In genomic region chr1:88973520-88974137, GRCh38 we compare ENCODE assay signal across 8 cellular contexts. TPM values are rescaled to one million over a fixed set of nuclear protein-coding genes. Genes with fewer than 3 reads are reported as not detected.
DNase-seq lines count a peak whose midpoint lies in the region; ATAC-seq and TF ChIP-seq lines count a peak whose summit lies in the region.

No MANE protein-coding gene starts in this region.

- H3K36me3 ChIP-seq in BE2C, result no peaks in the 10 kb centered on the region
- peaks cover 4% of the 10 kb centered on the region for H3K36me3 ChIP-seq in osteoblast (ENCODE audit: insufficient read depth, low read length)

- no peak overlapping the region for H3K4me3 ChIP-seq in BE2C (ENCODE audit: low read depth, low read length)
- H3K4me3 ChIP-seq in osteoblast (ENCODE audit: insufficient read depth, low read length), result no peak overlapping the region

- ATAC-seq in effector memory CD8-positive, alpha-beta T cell (replicated peaks), result peak; percentile 36
- ATAC-seq in HG03565 (IDR thresholded peaks at IDR 0.05; ENCODE audit: unreplicated experiment), result no peak

- no peaks in the 10 kb centered on the region for H3K27me3 ChIP-seq in BE2C
- no peaks in the 10 kb centered on the region for H3K27me3 ChIP-seq in osteoblast (ENCODE audit: insufficient read depth, low read length)

- peaks cover 15% of the 10 kb centered on the region for H3K36me3 Mint-ChIP-seq in effector memory CD8-positive, alpha-beta T cell (ENCODE audit: insufficient read depth)

- H3K4me1 ChIP-seq in BE2C (no peaks in the 10 kb centered on the region), osteoblast (ENCODE audit: insufficient read depth, low read length) (no peaks in the 10 kb centered on the region)

- no peak overlapping the region for H2AFZ ChIP-seq in osteoblast (ENCODE audit: low read length)

- H3K4me2 ChIP-seq in osteoblast (ENCODE audit: insufficient read depth, low read length), result no peak overlapping the region

- peaks cover 25% of the 10 kb centered on the region for H3K79me2 ChIP-seq in osteoblast (ENCODE audit: insufficient read depth, low read length)

- no peaks in the 10 kb centered on the region for H3K27me3 Mint-ChIP-seq in effector memory CD8-positive, alpha-beta T cell

- no peak overlapping the region for H3K4me3 Mint-ChIP-seq in effector memory CD8-positive, alpha-beta T cell

- DNase-seq in BE2C (no peak), NCI-H748 treated with DMSO at 0.1 percent for 48 hours (lab: John Stamatoyannopoulos, UW) (peak; percentile 3), osteoblast (ENCODE audit: insufficient read length, low spot score, missing footprints) (no peak), H4 (ENCODE audit: low spot score) (no peak)
- DNase-seq in effector memory CD8-positive, alpha-beta T cell, result peak in 1 of 3 experiments; percentile 16
- DNase-seq in stimulated activated CD4-positive, alpha-beta T cell treated with anti-CD3 and anti-CD28 coated beads, Interleukin-12 subunit alpha, Interleukin-12 subunit beta, amount 100 ng/mL, for 4 hours, result no peak

- H4K20me1 ChIP-seq in osteoblast (ENCODE audit: insufficient read depth, low read length), result peaks cover 7% of the 10 kb centered on the region

- no peak overlapping the region for H3K27ac Mint-ChIP-seq in effector memory CD8-positive, alpha-beta T cell

- no peaks in the 10 kb centered on the region for H3K9me3 Mint-ChIP-seq in effector memory CD8-positive, alpha-beta T cell

- peaks cover 12 to 20% of the 10 kb centered on the region in 2 donors for H3K4me1 Mint-ChIP-seq in effector memory CD8-positive, alpha-beta T cell (ENCODE audit: low read depth in 2 of 2)

- TF ChIP-seq CTCF in BE2C (IDR thresholded peaks at IDR 0.05; ENCODE audit: low read depth, low read length), result peak; percentile 39
- peak; percentile 51; the same call in 2 of the 3 replicates for TF ChIP-seq CTCF in GM12872 (IDR thresholded peaks at IDR 0.05; ENCODE audit: insufficient read depth, low read depth, low read length)
- TF ChIP-seq CTCF in osteoblast (IDR thresholded peaks at IDR 0.05; ENCODE audit: extremely low read depth, low read depth, low read length), result peak; percentile 59

- no peaks in the 10 kb centered on the region for H3K9me3 ChIP-seq in BE2C
- no peaks in the 10 kb centered on the region for H3K9me3 ChIP-seq in osteoblast (ENCODE audit: low read depth, low read length)

- no peak overlapping the region for H3K27ac ChIP-seq in osteoblast (ENCODE audit: low read depth, low read length)

RNA-seq across cellular contexts. Expression of gene KYAT3, which starts 18.8 kb away (rescaled TPM):
- polyA plus RNA-seq in BE2C (2012; ENCODE audit: insufficient read depth, insufficient read length, low read depth), result 12.3 TPM
- total RNA-seq in osteoblast, result 44.8 and 53.9 TPM in 2 replicates
- total RNA-seq in H4 (2014; rRNA removed; shearing (Covaris generic)), result 6.6 and 9.6 TPM in 2 replicates

RNA-seq across cellular contexts. Expression of gene RBMXL1, which starts 18.8 kb away (rescaled TPM):
- polyA plus RNA-seq in BE2C (2012; ENCODE audit: insufficient read depth, insufficient read length, low read depth), result 5.7 TPM
- 11.5 and 13.4 TPM in 2 replicates for total RNA-seq in osteoblast
- total RNA-seq in H4 (2014; rRNA removed; shearing (Covaris generic)), result 4.8 and 11.2 TPM in 2 replicates

RNA-seq across cellular contexts. Expression of gene GBP3, which starts 49.0 kb away (rescaled TPM):
- not detected for polyA plus RNA-seq in BE2C (2012; ENCODE audit: insufficient read depth, insufficient read length, low read depth)
- 22.4 and 39.1 TPM in 2 replicates for total RNA-seq in osteoblast
- total RNA-seq in H4 (2014; rRNA removed; shearing (Covaris generic)), result 2.1 and 2.4 TPM in 2 replicates
